8 cellular contexts compared by ENCODE assay signal in genomic region chr1:183655562-183656075, GRCh38.
DNase-seq lines count a peak whose midpoint lies in the region; ATAC-seq lines count a peak whose summit lies in the region.

No MANE protein-coding gene starts in this region.

- peak; percentile 52 for ATAC-seq in HG03520 (IDR thresholded peaks at IDR 0.05; ENCODE audit: unreplicated experiment)

- DNase-seq in activated gamma-delta T cell treated with Interleukin-2 at 50 U/mL for 16 hours: peak; percentile 77
- no peak for DNase-seq in activated gamma-delta T cell (lab: John Stamatoyannopoulos, UW)
- peak; percentile 62 for DNase-seq in NCI-H748 (lab: John Stamatoyannopoulos, UW; ENCODE audit: unreplicated experiment)
- peak; percentile 79 to 84 for DNase-seq in activated CD4-positive, alpha-beta T cell treated with anti-CD3 and anti-CD28 coated beads, Interleukin-2, amount 50 U/mL, for 48 hours
- peak; percentile 69 for DNase-seq in effector CD4-positive, alpha-beta T cell
- peak; percentile 95 for DNase-seq in medulla oblongata (ENCODE audit: extremely low spot score)
- DNase-seq in stimulated activated CD8-positive, alpha-beta memory T cell treated with anti-CD3 and anti-CD28 coated beads, Interleukin-15, amount 100 ng/mL, for 4 hours (ENCODE audit: low read depth in 2 of 2): peak; percentile 16 to 61
